8 cellular contexts compared by ENCODE assay signal in the genomic region with DNA sequence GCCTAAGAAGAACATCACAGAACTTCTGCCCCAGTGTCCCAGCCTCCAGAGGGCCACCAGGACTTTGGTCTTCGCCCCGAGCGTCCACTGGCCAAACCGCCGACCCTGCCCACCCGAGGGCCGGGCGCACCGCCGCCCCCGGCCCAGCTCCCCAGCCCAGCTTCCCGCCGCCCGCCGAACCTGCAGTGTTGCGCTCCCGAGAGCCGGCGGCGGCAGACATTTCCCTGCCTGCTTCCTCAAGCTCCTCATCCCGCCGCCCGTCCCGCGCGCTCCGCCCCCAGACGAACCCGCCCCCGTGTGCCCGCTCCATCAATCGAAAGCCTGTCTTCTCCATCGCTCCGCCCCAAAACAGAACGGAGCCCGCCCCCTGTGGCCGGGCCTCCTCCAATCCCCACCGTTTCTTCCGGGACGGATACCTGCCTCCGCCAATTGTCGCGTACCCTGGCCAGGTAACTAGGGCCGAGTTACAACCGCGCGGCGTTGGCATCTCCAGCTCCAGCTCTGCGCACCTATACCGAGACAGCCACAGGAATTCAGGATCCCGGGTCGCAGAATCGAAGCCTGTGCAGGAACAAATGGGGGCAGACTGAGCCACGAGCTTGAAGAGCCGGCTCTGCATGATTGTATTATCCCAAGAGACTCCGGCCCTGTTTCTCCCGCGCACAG. TPM values are rescaled to one million over a fixed set of nuclear protein-coding genes. Genes with fewer than 3 reads are reported as not detected.
DNase-seq lines count a peak whose midpoint lies in the region; ATAC-seq and TF ChIP-seq lines count a peak whose summit lies in the region.

No MANE protein-coding gene starts in this region.

- peak overlapping the region; percentile 79 to 90 (median 85) for H3K9ac ChIP-seq in BLaER1 treated with 17β-estradiol and CSF1 and Interleukin-3, amounts not matched to agents 10 nM and 100 nM
- peak overlapping the region; percentile 84 for H3K9ac ChIP-seq in colonic mucosa (ENCODE audit: low read depth in 2 of 2, low read length in 2 of 2)

- H3K9me3 ChIP-seq in BLaER1 treated with 17β-estradiol and CSF1 and Interleukin-3, amounts not matched to agents 10 nM and 100 nM (replicated peaks in 1 of 11): no peaks in the 10 kb centered on the region
- no peaks in the 10 kb centered on the region for H3K9me3 ChIP-seq in colonic mucosa

- H3K27me3 Mint-ChIP-seq in activated CD4-positive, alpha-beta T cell treated with anti-CD3 and anti-CD28 coated beads for 36 hours: no peaks in the 10 kb centered on the region

- peak overlapping the region; percentile 80 for H3K27ac Mint-ChIP-seq in activated CD4-positive, alpha-beta T cell treated with anti-CD3 and anti-CD28 coated beads for 36 hours

- H3K4me3 Mint-ChIP-seq in activated CD4-positive, alpha-beta T cell treated with anti-CD3 and anti-CD28 coated beads for 36 hours: peak overlapping the region; percentile 86

- peaks cover 0 to 71% (median 36%) of the 10 kb centered on the region in 11 experiments; a peak in 20 of 22 replicates for H3K36me3 ChIP-seq in BLaER1 treated with 17β-estradiol and CSF1 and Interleukin-3, amounts not matched to agents 10 nM and 100 nM
- H3K36me3 ChIP-seq in colonic mucosa: no peaks in the 10 kb centered on the region

- peaks cover 17% of the 10 kb centered on the region for H3K36me3 Mint-ChIP-seq in activated CD4-positive, alpha-beta T cell treated with anti-CD3 and anti-CD28 coated beads for 36 hours (ENCODE audit: low read depth)

- no peaks in the 10 kb centered on the region for H3K27me3 ChIP-seq in BLaER1 treated with 17β-estradiol and CSF1 and Interleukin-3, amounts not matched to agents 10 nM and 100 nM
- H3K27me3 ChIP-seq in colonic mucosa: no peaks in the 10 kb centered on the region

- peak overlapping the region; percentile 93 to 99 (median 98) for H3K4me2 ChIP-seq in BLaER1 treated with 17β-estradiol and CSF1 and Interleukin-3, amounts not matched to agents 10 nM and 100 nM

- POLR2A ChIA-PET in activated CD4-positive, alpha-beta T cell treated with anti-CD3 and anti-CD28 coated beads for 36 hours (lab: Charles Lee): interaction anchor here (0.6 to 1.2 kb wide), 6 partner anchors 9 to 1568 kb away, joined by 3 to 5 read pairs (median 3); no protein-coding TSS in a partner anchor

- peak; percentile 91 to 96 for DNase-seq in NCI-H524 (lab: John Stamatoyannopoulos, UW)
- DNase-seq in activated CD4-positive, alpha-beta T cell treated with anti-CD3 and anti-CD28 coated beads for 36 hours: peak; percentile 98
- peak; percentile 99 for DNase-seq in colonic mucosa
- DNase-seq in left colon: peak; percentile 96 to 97
- DNase-seq in stimulated activated CD4-positive, alpha-beta T cell treated with anti-CD3 and anti-CD28 coated beads, Interleukin-1b, Interleukin-23, amount 100 ng/mL, for 24 hours (ENCODE audit: low read depth in 4 of 4, low spot score in 1 of 4): peak; percentile 85 to 97 (median 91)

- peak overlapping the region; percentile 65 to 87 (median 79) for H3K4me3 ChIP-seq in BLaER1 treated with 17β-estradiol and CSF1 and Interleukin-3, amounts not matched to agents 10 nM and 100 nM
- H3K4me3 ChIP-seq in colonic mucosa: peak overlapping the region; percentile 95

- CTCF ChIA-PET in activated CD4-positive, alpha-beta T cell treated with anti-CD3 and anti-CD28 coated beads for 36 hours (lab: Charles Lee): interaction anchor here (0.6 to 2.1 kb wide), 6 partner anchors 10 to 336 kb away, joined by 3 to 5 read pairs (median 3); partner anchors contain the start of gene GNL2

- no peak for TF ChIP-seq CTCF in colonic mucosa (IDR thresholded peaks at IDR 0.05)

- peak; percentile 88 for ATAC-seq in GM19324 (IDR thresholded peaks at IDR 0.05; ENCODE audit: low FRiP score, unreplicated experiment)
- ATAC-seq in HG03457 (IDR thresholded peaks at IDR 0.05; ENCODE audit: unreplicated experiment): peak; percentile 80
- ATAC-seq in activated CD4-positive, alpha-beta T cell treated with anti-CD3 and anti-CD28 coated beads for 36 hours: peak; percentile 98
- ATAC-seq in left colon: peak; percentile 99

- H4K20me1 ChIP-seq in BLaER1 treated with 17β-estradiol and CSF1 and Interleukin-3, amounts not matched to agents 10 nM and 100 nM: peaks cover 0 to 28% (median 12%) of the 10 kb centered on the region in 11 experiments; a peak in 12 of 22 replicates

- H3K9me3 Mint-ChIP-seq in activated CD4-positive, alpha-beta T cell treated with anti-CD3 and anti-CD28 coated beads for 36 hours (ENCODE audit: low read depth): no peaks in the 10 kb centered on the region

- H3K4me1 ChIP-seq in BLaER1 treated with 17β-estradiol and CSF1 and Interleukin-3, amounts not matched to agents 10 nM and 100 nM: peaks cover 26 to 54% (median 37%) of the 10 kb centered on the region in 10 experiments
- peaks cover 5% of the 10 kb centered on the region for H3K4me1 ChIP-seq in colonic mucosa

- peaks cover 32% of the 10 kb centered on the region for H3K4me1 Mint-ChIP-seq in activated CD4-positive, alpha-beta T cell treated with anti-CD3 and anti-CD28 coated beads for 36 hours

- H3K27ac ChIP-seq in BLaER1 treated with 17β-estradiol and CSF1 and Interleukin-3, amounts not matched to agents 10 nM and 100 nM: peak overlapping the region in 10 of 11 experiments; percentile 45 to 84 (median 78); a peak in 21 of 22 replicates
- peak overlapping the region; percentile 61 for H3K27ac ChIP-seq in colonic mucosa

- intact Hi-C loops in activated CD4-positive, alpha-beta T cell treated with anti-CD3 and anti-CD28 coated beads for 36 hours (cut with DNase I, micrococcal nuclease): loop anchor here in 1 of 2 experiments (1.0 to 5.0 kb wide), 9 partner anchors 16 to 1061 kb away; partner anchors contain the start of genes AKIRIN1, CDCA8, GNL2 and INPP5B
- intact Hi-C loops in colonic mucosa (cut with DNase I) (no loop called here), left colon (cut with DNase I, micrococcal nuclease) (no loop called here)

RNA-seq across cellular contexts. Expression of gene INPP5B, which starts 15.2 kb away (rescaled TPM):
- total RNA-seq in activated CD4-positive, alpha-beta T cell treated with anti-CD3 and anti-CD28 coated beads for 36 hours: 10 to 100 TPM; 27.7 to 28.9 TPM
- total RNA-seq in colonic mucosa (10 to 100 TPM; 14.3 to 24.6 TPM), left colon (10 to 100 TPM; 21.6 to 25.2 TPM)

RNA-seq across cellular contexts. Expression of gene SF3A3, which starts 58.2 kb away (rescaled TPM):
- total RNA-seq in activated CD4-positive, alpha-beta T cell treated with anti-CD3 and anti-CD28 coated beads for 36 hours: 100 to 1,000 TPM; 131 TPM
- 10 to 100 TPM; 31.7 to 51.9 TPM for total RNA-seq in colonic mucosa
- 10 to 100 TPM; 27.5 to 34.8 TPM for total RNA-seq in left colon

Comparison
In these comparisons a context has a peak if more than half of its experiments do, and no peak if none do; other contexts are left out.
1. Peak in every context shown above with its lines: DNase-seq, ATAC-seq, H3K4me3 ChIP-seq and H3K27ac ChIP-seq.